In genomic region chr2:8681786-8682692, GRCh38 we compare ENCODE assay signal across 8 cellular contexts. TPM values are rescaled to one million over a fixed set of nuclear protein-coding genes. Genes with fewer than 3 reads are reported as not detected.
DNase-seq lines count a peak whose midpoint lies in the region; ATAC-seq and TF ChIP-seq lines count a peak whose summit lies in the region.

ID2 (plus strand) TSS chr2:8682056; CDS start chr2:8682166, 110 bp downstream.

- peaks cover 48% of the 10 kb centered on the region for H3K4me1 Mint-ChIP-seq in central memory CD8-positive, alpha-beta T cell

- peak; percentile 54 for ATAC-seq in HG03378 (IDR thresholded peaks at IDR 0.05; ENCODE audit: unreplicated experiment)
- ATAC-seq in activated CD4-positive, CD25-positive, alpha-beta regulatory T cell treated with anti-CD3 and anti-CD28 coated beads, Interleukin-2, amount 50 U/mL, for 24 hours = peak; percentile 78
- ATAC-seq in central memory CD8-positive, alpha-beta T cell (replicated peaks; ENCODE audit: extremely low read depth, poor library complexity, severe bottlenecking) = peak; percentile 66

- H3K9me3 Mint-ChIP-seq in central memory CD8-positive, alpha-beta T cell = no peaks in the 10 kb centered on the region

- H3K4me3 Mint-ChIP-seq in central memory CD8-positive, alpha-beta T cell = peak within 1 kb of the TSS; percentile 98

- peak; percentile 99 for TF ChIP-seq POLR2A in GM19099 (IDR thresholded peaks at IDR 0.05; ENCODE audit: extremely low read depth, insufficient read length, low read depth)

- H3K27me3 Mint-ChIP-seq in central memory CD8-positive, alpha-beta T cell = no peaks in the 10 kb centered on the region

- peak; percentile 91 to 92 for DNase-seq in AML-193 (lab: John Stamatoyannopoulos, UW)
- peak; percentile 99 for DNase-seq in NCI-H460 (ENCODE audit: extremely low read depth, low read depth)
- peak; percentile 97 to 98 for DNase-seq in central memory CD8-positive, alpha-beta T cell (ENCODE audit: low spot score in 2 of 2)
- DNase-seq in iris pigment epithelial cell (ENCODE audit: low read depth) = peak; percentile 98
- DNase-seq in stimulated activated CD4-positive, alpha-beta T cell treated with anti-CD3 and anti-CD28 coated beads, Interleukin-12 subunit alpha, Interleukin-12 subunit beta, amount 100 ng/mL, for 24 hours (ENCODE audit: low read depth in 2 of 2) = peak; percentile 95 to 98

- H3K27ac Mint-ChIP-seq in central memory CD8-positive, alpha-beta T cell (ENCODE audit: low read depth) = peak within 1 kb of the TSS; percentile 95

- peaks cover 45% of the 10 kb centered on the region for H3K36me3 Mint-ChIP-seq in central memory CD8-positive, alpha-beta T cell (ENCODE audit: insufficient read depth)

RNA-seq across cellular contexts. Expression of gene ID2, which starts in this region (rescaled TPM):
- 119 and 135 TPM in 2 replicates for total RNA-seq in NCI-H460 (2014; rRNA removed; shearing (Covaris generic))
- 101 and 127 TPM in 2 replicates for polyA plus RNA-seq in NCI-H460 (2014; cell fraction: nucleus; rRNA removed)

Comparison
In these comparisons a context has a peak if more than half of its experiments do, and no peak if none do; other contexts are left out.
1. Peak in every context shown above with its lines: DNase-seq and ATAC-seq.